1 cellular context compared by ENCODE assay signal in genomic region chr3:100708989-100709839, GRCh38.
TF ChIP-seq lines count a peak whose summit lies in the region.

TFG (plus strand) TSS chr3:100709494; CDS start chr3:100713686, 4,192 bp downstream.

TF ChIP-seq in K562, 482 proteins besides CTCF, POLR2A, EP300 and RAD21 (continued from another document and continues in another):
- no peak for TF ChIP-seq ZNF398 (CRISPR knock-in tag; IDR thresholded peaks at IDR 0.05)
- no peak for TF ChIP-seq POU5F1 (IDR thresholded peaks at IDR 0.05; ENCODE audit: borderline replicate concordance, low read depth, low read length, partially characterized antibody)
- TF ChIP-seq ZNF436 (CRISPR knock-in tag; IDR thresholded peaks at IDR 0.05) = no peak
- TF ChIP-seq ZNF280B (CRISPR knock-in tag; IDR thresholded peaks at IDR 0.05) = no peak
- TF ChIP-seq ZNF668 (CRISPR knock-in tag; IDR thresholded peaks at IDR 0.05) = no peak
- no peak for TF ChIP-seq ZNF274 (IDR thresholded peaks at IDR 0.05; ENCODE audit: borderline replicate concordance, low read depth, low read length)
- TF ChIP-seq DMBX1 (CRISPR knock-in tag; IDR thresholded peaks at IDR 0.05; ENCODE audit: borderline replicate concordance) = no peak
- no peak for TF ChIP-seq STAT5B (CRISPR knock-in tag; IDR thresholded peaks at IDR 0.05)
- TF ChIP-seq TAF1 (IDR thresholded peaks at IDR 0.05; ENCODE audit: control insufficient read depth, extremely low read depth, insufficient read depth, low read length, severe bottlenecking) = peak; percentile 25
- no peak for TF ChIP-seq PBX2 (CRISPR knock-in tag; IDR thresholded peaks at IDR 0.05; ENCODE audit: low read depth)
- 0 out of 2 replicates have a peak, but pooled peaks have one; percentile 32 for TF ChIP-seq PBX2 (tag; conservative IDR thresholded peaks at IDR 0.05; ENCODE audit: low read depth)
- no peak for TF ChIP-seq ZNF24 (IDR thresholded peaks at IDR 0.05)
- TF ChIP-seq SRF (CRISPR knock-in tag; IDR thresholded peaks at IDR 0.05) = peak in 1 of 2 experiments; percentile 64; a peak in 1 of 4 replicates
- peak; percentile 30; the same call in 1 of the 2 replicates for TF ChIP-seq C11orf30 (IDR thresholded peaks at IDR 0.05; ENCODE audit: low read depth)
- no peak for TF ChIP-seq SIRT6 (IDR thresholded peaks at IDR 0.05; ENCODE audit: low read depth, low read length)
- TF ChIP-seq NR3C1 (CRISPR knock-in tag; IDR thresholded peaks at IDR 0.05) = no peak
- TF ChIP-seq MEIS2 (IDR thresholded peaks at IDR 0.05; ENCODE audit: partially characterized antibody) = peak; percentile 91
- TF ChIP-seq CHCHD3 (CRISPR knock-in tag; IDR thresholded peaks at IDR 0.05) = no peak
- no peak for TF ChIP-seq THRA (IDR thresholded peaks at IDR 0.05)
- TF ChIP-seq MCM7 (IDR thresholded peaks at IDR 0.05) = no peak
- TF ChIP-seq NELFE (IDR thresholded peaks at IDR 0.05; ENCODE audit: insufficient read depth, insufficient read length) = no peak
- no peak for TF ChIP-seq IFI16 (CRISPR knock-in tag; IDR thresholded peaks at IDR 0.05)
- TF ChIP-seq THRB (CRISPR knock-in tag; conservative IDR thresholded peaks at IDR 0.05) = no peak
- TF ChIP-seq HMG20A (CRISPR knock-in tag; conservative IDR thresholded peaks at IDR 0.05) = no peak
- TF ChIP-seq ZBTB12 (CRISPR knock-in tag; IDR thresholded peaks at IDR 0.05) = no peak
- no peak for TF ChIP-seq ZKSCAN8 (CRISPR knock-in tag; IDR thresholded peaks at IDR 0.05)
- TF ChIP-seq CCNT2 (IDR thresholded peaks at IDR 0.05; ENCODE audit: borderline replicate concordance, extremely low read depth, insufficient read length, low read depth, low read length) = no peak
- no peak for TF ChIP-seq ZBTB8A (IDR thresholded peaks at IDR 0.05; ENCODE audit: partially characterized antibody)
- TF ChIP-seq EHMT2 (IDR thresholded peaks at IDR 0.05) = no peak
- TF ChIP-seq ZNF280A (IDR thresholded peaks at IDR 0.05; ENCODE audit: low read depth, partially characterized antibody) = no peak
- TF ChIP-seq AFF4 (CRISPR knock-in tag; IDR thresholded peaks at IDR 0.05) = no peak
- TF ChIP-seq UBTF (IDR thresholded peaks at IDR 0.05; ENCODE audit: borderline replicate concordance in 1 of 2, low read depth in 2 of 2, low read length in 2 of 2) = 0 out of 4 replicates have a peak, but pooled peaks have one; percentile 20 to 39
- TF ChIP-seq RHOXF2B (CRISPR knock-in tag; conservative IDR thresholded peaks at IDR 0.05) = no peak
- no peak for TF ChIP-seq E2F5 (CRISPR knock-in tag; IDR thresholded peaks at IDR 0.05)
- no peak for TF ChIP-seq MTA1 (IDR thresholded peaks at IDR 0.05; ENCODE audit: borderline replicate concordance)
- TF ChIP-seq ZNF174 (CRISPR knock-in tag; IDR thresholded peaks at IDR 0.05) = no peak
- no peak for TF ChIP-seq PHTF2 (CRISPR knock-in tag; IDR thresholded peaks at IDR 0.05)
- no peak for TF ChIP-seq ZNF133 (CRISPR knock-in tag; IDR thresholded peaks at IDR 0.05)
- TF ChIP-seq CREB1 (IDR thresholded peaks at IDR 0.05) = no peak; the same call in 1 of the 2 replicates
- peak; percentile 39; the same call in 1 of the 2 replicates for TF ChIP-seq CREB1 (CRISPR knock-in tag; IDR thresholded peaks at IDR 0.05)
- TF ChIP-seq YBX1 (IDR thresholded peaks at IDR 0.05) = no peak
- peak; percentile 70 for TF ChIP-seq ATF7 (IDR thresholded peaks at IDR 0.05)
- no peak for TF ChIP-seq IRF2 (CRISPR knock-in tag; IDR thresholded peaks at IDR 0.05)
- no peak for TF ChIP-seq HES1 (IDR thresholded peaks at IDR 0.05; ENCODE audit: low read depth)
- TF ChIP-seq PHB2 (IDR thresholded peaks at IDR 0.05; ENCODE audit: low read depth) = no peak
